8 cellular contexts compared by ENCODE assay signal in genomic region chr15:34588046-34588674, GRCh38. TPM values are rescaled to one million over a fixed set of nuclear protein-coding genes. Genes with fewer than 3 reads are reported as not detected.
DNase-seq lines count a peak whose midpoint lies in the region; ATAC-seq, FAIRE-seq and TF ChIP-seq lines count a peak whose summit lies in the region.

No MANE protein-coding gene starts in this region.

- POLR2A ChIA-PET in activated B cell treated with CpG ODN at 0.5 μM for 24 hours (lab: Charles Lee), result interaction anchor here (1.0 kb wide), 1 partner anchor 486 kb away, joined by 3 read pairs; the partner anchor contains the start of genes EMC7 and PGBD4

- H3K4me1 ChIP-seq in left lung, result peaks cover 0 to 9% of the 10 kb centered on the region in 2 donors

- no peak overlapping the region for H3K27ac ChIP-seq in left lung

- TF ChIP-seq CTCF in activated B cell treated with CpG ODN at 0.5 μM for 24 hours (IDR thresholded peaks at IDR 0.05) (peak; percentile 41), left lung (IDR thresholded peaks at IDR 0.05) (peak; percentile 66)

- H3K4me1 Mint-ChIP-seq in activated B cell treated with CpG ODN at 0.5 μM for 24 hours, result peaks cover 11% of the 10 kb centered on the region

- DNase-seq in GM03348 (ENCODE audit: low spot score) (peak; percentile 76), NCI-H2227 (lab: John Stamatoyannopoulos, UW; ENCODE audit: unreplicated experiment) (peak; percentile 84), activated B cell treated with CpG ODN at 0.5 μM for 24 hours (no peak), left lung (peak in 1 of 2 donors; percentile 53)
- DNase-seq in stimulated activated CD4-positive, alpha-beta T cell treated with anti-CD3 and anti-CD28 coated beads, TNF-alpha, amount 100 ng/mL, for 4 hours (ENCODE audit: low read depth in 3 of 3), result peak in 2 of 3 experiments; percentile 37 to 46

- H3K4me3 Mint-ChIP-seq in activated B cell treated with CpG ODN at 0.5 μM for 24 hours, result peak overlapping the region; percentile 67

- H3K4me3 ChIP-seq in left lung, result no peak overlapping the region

- no peaks in the 10 kb centered on the region for H3K9me3 Mint-ChIP-seq in activated B cell treated with CpG ODN at 0.5 μM for 24 hours

- peaks cover 0 to 22% of the 10 kb centered on the region in 2 donors for H3K27me3 ChIP-seq in left lung

- intact Hi-C loops in activated B cell treated with CpG ODN at 0.5 μM for 24 hours (cut with micrococcal nuclease), result loop anchor here (1.0 to 10.0 kb wide), 9 partner anchors 63 to 959 kb away; partner anchors contain the start of genes DPH6, KATNBL1, LPCAT4 and NOP10
- intact Hi-C loops in left lung (cut with DNase I), result loop anchor here in 1 of 2 donors (5.0 kb wide), 1 partner anchor 526 kb away; no protein-coding TSS in a partner anchor

- FAIRE-seq in colon (lab: Jason Lieb, UNC), result peak; percentile 31

- ATAC-seq in HG02759 (IDR thresholded peaks at IDR 0.05; ENCODE audit: unreplicated experiment) (peak; percentile 33), activated B cell treated with CpG ODN at 0.5 μM for 24 hours (ENCODE audit: low read depth) (peak; percentile 53), left lung (peak; percentile 82), GM21360 (IDR thresholded peaks at IDR 0.05; ENCODE audit: unreplicated experiment) (no peak)

- H3K27ac Mint-ChIP-seq in activated B cell treated with CpG ODN at 0.5 μM for 24 hours, result peak overlapping the region; percentile 68

- H3K27me3 Mint-ChIP-seq in activated B cell treated with CpG ODN at 0.5 μM for 24 hours, result peaks cover 2% of the 10 kb centered on the region

- no peaks in the 10 kb centered on the region for H3K36me3 ChIP-seq in left lung

- no peaks in the 10 kb centered on the region for H3K9me3 ChIP-seq in left lung

- CTCF ChIA-PET in activated B cell treated with CpG ODN at 0.5 μM for 24 hours (lab: Charles Lee), result interaction anchor here (0.7 to 2.1 kb wide), 15 partner anchors 146 to 1296 kb away, joined by 3 to 23 read pairs (median 5); partner anchors contain the start of genes NOP10 and NUTM1

- no peaks in the 10 kb centered on the region for H3K36me3 Mint-ChIP-seq in activated B cell treated with CpG ODN at 0.5 μM for 24 hours (ENCODE audit: low read depth)

RNA-seq across cellular contexts. Expression of gene GOLGA8B, which starts 4.7 kb away (rescaled TPM):
- total RNA-seq in activated B cell treated with CpG ODN at 0.5 μM for 24 hours, result 44.1 and 52.4 TPM in 2 replicates
- total RNA-seq in left lung, result 10 to 100 TPM; 45.7 to 56.8 TPM
